In the genomic region with DNA sequence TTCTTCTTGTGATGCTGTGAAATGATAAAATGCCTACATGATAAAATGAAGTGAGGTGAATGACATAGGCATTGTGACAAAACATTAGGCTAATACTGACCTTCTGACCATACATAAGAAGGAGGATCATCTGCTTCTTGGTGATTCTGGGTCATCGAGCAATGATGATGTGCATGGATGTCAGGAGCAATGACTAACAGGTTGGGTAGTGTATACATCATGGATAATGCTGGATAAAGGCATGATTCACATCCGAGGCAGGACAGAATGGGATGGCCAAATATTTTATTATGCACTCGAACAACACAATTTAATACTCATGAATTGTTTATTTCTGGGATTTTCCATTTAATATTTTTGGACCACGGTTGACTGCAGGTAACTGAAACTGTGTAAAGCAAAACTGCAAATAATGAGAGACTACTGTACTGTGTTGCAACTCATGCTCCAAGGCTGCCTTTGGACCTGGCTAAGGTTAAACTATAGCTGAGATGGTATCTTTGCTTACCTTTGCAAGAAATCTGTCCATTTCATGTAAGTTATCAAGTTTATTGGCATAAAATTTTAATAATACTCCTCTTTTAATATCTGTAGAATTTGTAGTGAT, we compare ENCODE assay signal across 16 cellular contexts. TPM values are rescaled to one million over a fixed set of nuclear protein-coding genes. Genes with fewer than 3 reads are reported as not detected.
DNase-seq lines count a peak whose midpoint lies in the region; ATAC-seq and TF ChIP-seq lines count a peak whose summit lies in the region.
"Had no signal": no experiment of that assay in that cellular context is flagged by ENCODE, and none has a peak within 500 bp of the region (broad histone marks: within the 10 kb centered on the region; RNA-seq: fewer than 3 reads in every experiment).

No MANE protein-coding gene starts in this region.

- no peaks in the 10 kb centered on the region for H3K9me3 ChIP-seq in MG63
- H3K9me3 ChIP-seq: HAP-1, SJSA1 had no signal

- no peaks in the 10 kb centered on the region for H3K27me3 ChIP-seq in MG63
- H3K27me3 ChIP-seq: SJSA1 had no signal

- no peak for TF ChIP-seq CTCF in epithelial cell of esophagus (IDR thresholded peaks at IDR 0.05; ENCODE audit: insufficient read depth, low read depth, low read length, missing control alignments)

- H3K36me3 ChIP-seq in MG63 = no peaks in the 10 kb centered on the region
- H3K36me3 ChIP-seq: HAP-1, SJSA1 had no signal

- H3K4me3 ChIP-seq in MG63 = no peak overlapping the region
- H3K4me3 ChIP-seq in epithelial cell of esophagus (ENCODE audit: low read length) = no peak overlapping the region
- H3K4me3 ChIP-seq: GM12878, HAP-1, SJSA1 had no signal

- DNase-seq in GM03348 (ENCODE audit: low spot score) = peak; percentile 11
- DNase-seq in MG63 = peak; percentile 44
- peak; percentile 77 for DNase-seq in epithelial cell of esophagus (ENCODE audit: low read depth)
- DNase-seq in NCI-H2171 (lab: John Stamatoyannopoulos, UW) = no peak
- no peak for DNase-seq in NCI-H748 treated with DMSO at 0.1 percent for 48 hours (lab: John Stamatoyannopoulos, UW)
- no peak for DNase-seq in amygdala (lab: John Stamatoyannopoulos, UW)
- DNase-seq: C1 segment of cervical spinal cord, Karpas-422, NCI-H1417, NCI-H2029, NCI-H510A, SW 1271 had no signal

- ATAC-seq in HG03280 (IDR thresholded peaks at IDR 0.05; ENCODE audit: unreplicated experiment) = no peak
- ATAC-seq: GM12878 had no signal

RNA-seq across cellular contexts. Expression of gene SLC25A21, which starts 7.6 kb away (rescaled TPM):
- total RNA-seq in MG63 (2014; rRNA removed; shearing (Covaris generic); ENCODE audit: low replicate concordance) = 1.8 and 8.7 TPM in 2 replicates

RNA-seq across cellular contexts. Expression of gene MIPOL1, which starts 17.7 kb away (rescaled TPM):
- total RNA-seq in MG63 (2014; rRNA removed; shearing (Covaris generic); ENCODE audit: low replicate concordance) = 6.0 and 9.2 TPM in 2 replicates
- total RNA-seq: GM12878 had no signal

Comparison
In these comparisons a context has a peak if more than half of its experiments do, and no peak if none do; other contexts are left out.
1. DNase-seq: peak in GM03348 (single experiment), MG63 (single experiment) and epithelial cell of esophagus (single experiment); none in NCI-H2171 (single experiment), NCI-H748 treated with DMSO at 0.1 percent for 48 hours (single experiment) and amygdala (0 of 56).